In genomic region chr17:28907052-28907438, GRCh38 we compare ENCODE assay signal across 1 cellular context.
TF ChIP-seq lines count a peak whose summit lies in the region.

No MANE protein-coding gene starts in this region.

TF ChIP-seq in IMR-90, 13 proteins besides CTCF, POLR2A, EP300 and RAD21:
- no peak for TF ChIP-seq SMC3 (IDR thresholded peaks at IDR 0.05; ENCODE audit: low read depth, low read length)
- TF ChIP-seq MAZ (IDR thresholded peaks at IDR 0.05; ENCODE audit: borderline replicate concordance, low read depth, low read length), result no peak
- TF ChIP-seq MXI1 (IDR thresholded peaks at IDR 0.05; ENCODE audit: borderline replicate concordance, low read depth, low read length), result no peak
- TF ChIP-seq ELK1 (IDR thresholded peaks at IDR 0.05; ENCODE audit: borderline replicate concordance, low read depth, low read length), result no peak
- TF ChIP-seq BHLHE40 (IDR thresholded peaks at IDR 0.05; ENCODE audit: low read depth, low read length), result no peak
- no peak for TF ChIP-seq RFX5 (IDR thresholded peaks at IDR 0.05; ENCODE audit: low read depth, low read length)
- TF ChIP-seq CHD1 (IDR thresholded peaks at IDR 0.05; ENCODE audit: low read depth, low read length), result no peak
- TF ChIP-seq FOS (IDR thresholded peaks at IDR 0.05; ENCODE audit: low read depth, low read length), result no peak
- TF ChIP-seq NFE2L2 (IDR thresholded peaks at IDR 0.05; ENCODE audit: low read depth, low read length), result no peak
- TF ChIP-seq MAFK (IDR thresholded peaks at IDR 0.05; ENCODE audit: low read depth, low read length), result no peak
- no peak for TF ChIP-seq RCOR1 (IDR thresholded peaks at IDR 0.05; ENCODE audit: insufficient replicate concordance, low read length)
